12 cellular contexts compared by ENCODE assay signal in the genomic region with DNA sequence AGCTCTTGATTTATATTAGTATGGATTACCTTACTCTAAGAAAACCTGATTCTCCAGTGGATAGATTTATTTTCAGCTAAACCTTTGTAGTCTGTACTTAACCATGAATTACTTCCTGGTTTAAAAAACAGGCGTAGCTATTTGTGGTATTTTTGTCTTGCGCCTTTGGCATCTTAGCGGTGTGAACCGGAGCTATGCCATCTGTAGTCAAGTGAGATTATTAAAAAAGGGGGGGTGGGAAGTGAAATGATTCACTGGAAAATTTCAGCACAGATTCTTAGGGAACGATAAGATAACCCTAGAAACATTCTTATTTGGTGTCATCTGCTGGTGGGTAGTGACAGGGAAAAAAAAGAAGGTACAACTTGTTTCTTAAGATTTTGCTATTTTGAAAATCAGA. TPM values are rescaled to one million over a fixed set of nuclear protein-coding genes. Genes with fewer than 3 reads are reported as not detected.
DNase-seq lines count a peak whose midpoint lies in the region; ATAC-seq and TF ChIP-seq lines count a peak whose summit lies in the region.
"Had no signal": no experiment of that assay in that cellular context is flagged by ENCODE, and none has a peak within 500 bp of the region (broad histone marks: within the 10 kb centered on the region; RNA-seq: fewer than 3 reads in every experiment).

No MANE protein-coding gene starts in this region.

- no peaks in the 10 kb centered on the region for H3K27me3 ChIP-seq in right lobe of liver

- no peak overlapping the region for H3K4me3 ChIP-seq in right lobe of liver

- H3K4me3 Mint-ChIP-seq in stimulated activated naive CD8-positive, alpha-beta T cell treated with anti-CD3 and anti-CD28 coated beads, Interleukin-15, amount 100 ng/mL, for 72 hours, result peak overlapping the region; percentile 75 to 78

- intact Hi-C loops in right lobe of liver (cut with DNase I), result no loop called here

- peaks cover 10 to 20% of the 10 kb centered on the region in 2 donors for H3K36me3 Mint-ChIP-seq in activated naive CD4-positive, alpha-beta T cell treated with anti-CD3 and anti-CD28 coated beads, Interleukin-2, amount 50 U/mL, for 72 hours

- no peaks in the 10 kb centered on the region for H3K9me3 Mint-ChIP-seq in activated naive CD4-positive, alpha-beta T cell treated with anti-CD3 and anti-CD28 coated beads, Interleukin-2, amount 50 U/mL, for 72 hours
- H3K9me3 Mint-ChIP-seq in stimulated activated naive CD8-positive, alpha-beta T cell treated with anti-CD3 and anti-CD28 coated beads, Interleukin-15, amount 100 ng/mL, for 72 hours, result no peaks in the 10 kb centered on the region

- no peak for TF ChIP-seq POLR2A in right lobe of liver (IDR thresholded peaks at IDR 0.05)

- peak; percentile 19 to 27 for ATAC-seq in activated naive CD4-positive, alpha-beta T cell treated with anti-CD3 and anti-CD28 coated beads, Interleukin-2, amount 50 U/mL, for 72 hours
- no peak for ATAC-seq in stimulated activated naive CD8-positive, alpha-beta T cell treated with anti-CD3 and anti-CD28 coated beads, Interleukin-15, amount 100 ng/mL, for 72 hours
- ATAC-seq in GM21737 (IDR thresholded peaks at IDR 0.05; ENCODE audit: unreplicated experiment) (no peak), right lobe of liver (no peak), HG03342 (IDR thresholded peaks at IDR 0.05; ENCODE audit: unreplicated experiment) (no peak)

- WGBS in right lobe of liver (ENCODE audit: insufficient coverage, low coverage, low lambda C conversion rate, missing lambda C conversion rate), result 44% methylated on average over 5 of the region's 5 CpGs

- H3K27ac ChIP-seq in right lobe of liver, result no peak overlapping the region

- H3K4me1 Mint-ChIP-seq in stimulated activated naive CD8-positive, alpha-beta T cell treated with anti-CD3 and anti-CD28 coated beads, Interleukin-15, amount 100 ng/mL, for 72 hours, result peaks cover 87% of the 10 kb centered on the region

- DNase-seq in activated effector memory CD4-positive, alpha-beta T cell treated with anti-CD3 and anti-CD28 coated beads, Interleukin-2, amount 50 U/mL, for 16 hours, result peak; percentile 70
- no peak for DNase-seq in activated effector memory CD4-positive, alpha-beta T cell treated with Interleukin-2 at 50 U/mL for 16 hours
- DNase-seq in activated naive CD4-positive, alpha-beta T cell treated with anti-CD3 and anti-CD28 coated beads, Interleukin-2, amount 50 U/mL, for 72 hours (ENCODE audit: low spot score in 2 of 2), result no peak
- peak; percentile 65 for DNase-seq in iris pigment epithelial cell (ENCODE audit: low read depth)
- no peak for DNase-seq in stimulated activated naive CD8-positive, alpha-beta T cell treated with anti-CD3 and anti-CD28 coated beads, Interleukin-15, amount 100 ng/mL, for 72 hours
- DNase-seq in right lobe of liver, result no peak
- DNase-seq: erythroblast, mesenchymal stem cell, NCI-H1436 treated with DMSO at 0.1 percent for 48 hours, SIG-M5 had no signal

- H3K27me3 Mint-ChIP-seq in stimulated activated naive CD8-positive, alpha-beta T cell treated with anti-CD3 and anti-CD28 coated beads, Interleukin-15, amount 100 ng/mL, for 72 hours, result no peaks in the 10 kb centered on the region

- no peak for TF ChIP-seq CTCF in right lobe of liver (IDR thresholded peaks at IDR 0.05)

- peak overlapping the region; percentile 72 to 92 for H3K27ac Mint-ChIP-seq in activated naive CD4-positive, alpha-beta T cell treated with anti-CD3 and anti-CD28 coated beads, Interleukin-2, amount 50 U/mL, for 72 hours
- peak overlapping the region; percentile 2 to 42 for H3K27ac Mint-ChIP-seq in stimulated activated naive CD8-positive, alpha-beta T cell treated with anti-CD3 and anti-CD28 coated beads, Interleukin-15, amount 100 ng/mL, for 72 hours

- peaks cover 0 to 50% (median 9%) of the 10 kb centered on the region in 4 donors for H3K4me1 ChIP-seq in right lobe of liver

- peaks cover 0 to 17% (median 5%) of the 10 kb centered on the region in 4 donors for H3K36me3 ChIP-seq in right lobe of liver

- H3K9me3 ChIP-seq in right lobe of liver, result no peaks in the 10 kb centered on the region

RNA-seq across cellular contexts. Expression of a gene that starts 44.2 kb away (rescaled TPM):
- total RNA-seq in activated naive CD4-positive, alpha-beta T cell treated with anti-CD3 and anti-CD28 coated beads, Interleukin-2, amount 50 U/mL, for 72 hours, result 100 to 1,000 TPM in 1 of 2 donors, 10 to 100 TPM in 1; 87.1 to 166 TPM
- 10 to 100 TPM; 33.1 to 41.9 (median 35.9) TPM for total RNA-seq in right lobe of liver

Comparison
In these comparisons a context has a peak if more than half of its experiments do, and no peak if none do; other contexts are left out.
1. DNase-seq: peak in activated effector memory CD4-positive, alpha-beta T cell treated with anti-CD3 and anti-CD28 coated beads, Interleukin-2, amount 50 U/mL, for 16 hours (single experiment) and iris pigment epithelial cell (single experiment); none in activated effector memory CD4-positive, alpha-beta T cell treated with Interleukin-2 at 50 U/mL for 16 hours (single experiment), activated naive CD4-positive, alpha-beta T cell treated with anti-CD3 and anti-CD28 coated beads, Interleukin-2, amount 50 U/mL, for 72 hours (0 of 2), stimulated activated naive CD8-positive, alpha-beta T cell treated with anti-CD3 and anti-CD28 coated beads, Interleukin-15, amount 100 ng/mL, for 72 hours (0 of 2) and right lobe of liver (0 of 3).
2. ATAC-seq: peak in activated naive CD4-positive, alpha-beta T cell treated with anti-CD3 and anti-CD28 coated beads, Interleukin-2, amount 50 U/mL, for 72 hours (2 of 2); none in stimulated activated naive CD8-positive, alpha-beta T cell treated with anti-CD3 and anti-CD28 coated beads, Interleukin-15, amount 100 ng/mL, for 72 hours (single experiment), GM21737 (single experiment), right lobe of liver (0 of 4) and HG03342 (single experiment).